ENCODE assay signal across 8 cellular contexts in the genomic region with DNA sequence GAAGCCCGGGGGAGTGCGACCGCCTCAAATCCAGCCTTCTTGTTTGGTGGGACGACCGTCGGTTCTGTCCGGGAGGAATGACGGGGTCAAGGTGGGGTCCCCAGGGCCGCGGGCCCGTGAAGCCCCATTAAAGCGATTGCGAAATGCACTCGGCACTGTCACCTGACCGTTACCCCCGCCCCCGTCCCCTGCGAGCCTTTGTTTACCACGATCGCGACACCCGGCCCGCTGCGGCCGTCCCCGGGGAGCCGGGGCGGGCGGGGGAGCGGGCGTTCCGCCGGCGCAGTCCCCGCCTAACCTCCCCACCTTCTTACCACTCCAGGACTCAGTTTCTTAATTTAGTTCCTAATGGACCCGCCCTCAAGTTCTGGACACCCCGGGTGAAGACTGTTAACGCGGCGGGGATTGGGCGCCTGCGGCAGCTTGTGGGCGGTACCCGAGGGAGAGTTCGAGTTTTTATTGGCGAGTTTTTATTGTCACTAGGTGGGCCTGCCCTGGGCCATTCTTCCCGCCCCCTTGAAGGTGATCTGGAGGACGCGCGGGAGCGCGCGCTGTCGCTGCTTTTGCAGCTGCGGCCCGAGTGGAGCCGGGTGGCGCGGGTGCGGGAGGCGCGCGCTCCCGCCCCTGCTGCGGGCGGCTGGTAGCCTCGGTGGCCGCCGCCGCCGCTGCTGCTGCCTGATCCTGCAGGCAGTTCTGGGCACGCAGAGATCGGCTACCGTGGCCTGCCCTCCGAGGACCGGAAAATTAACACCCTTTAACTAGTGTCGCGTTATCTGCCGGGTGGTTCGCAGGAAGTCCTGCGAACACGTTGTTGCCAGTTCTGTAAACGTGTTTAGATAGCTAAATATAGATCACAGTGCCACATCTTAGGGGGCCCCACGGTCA.
A peak's percentile ranks its signal among the peaks of the same experiment; 100 is the strongest.
DNase-seq lines count a peak whose midpoint lies in the region; ATAC-seq and TF ChIP-seq lines count a peak whose summit lies in the region.

No MANE protein-coding gene starts in this region.

- DNase-seq in AML-193 (lab: John Stamatoyannopoulos, UW) (peak; percentile 99), NCI-H446 treated with DMSO at 0.1 percent for 48 hours (lab: John Stamatoyannopoulos, UW) (peak; percentile 97), cerebellar nuclear complex (lab: John Stamatoyannopoulos, UW) (peak; percentile 66 to 97), islet precursor cell (peak; percentile 98)
- DNase-seq in activated CD4-positive, CD25-positive, alpha-beta regulatory T cell treated with anti-CD3 and anti-CD28 coated beads, Interleukin-2, amount 50 U/mL, for 72 hours = peak; percentile 86
- DNase-seq in stimulated activated CD4-positive, alpha-beta T cell treated with anti-CD3 and anti-CD28 coated beads, Interleukin-12 subunit alpha, Interleukin-12 subunit beta, amount 100 ng/mL, for 4 hours = peak; percentile 84

- peak; percentile 86 for ATAC-seq in HG03378 (IDR thresholded peaks at IDR 0.05; ENCODE audit: unreplicated experiment)

- peak; percentile 62 for TF ChIP-seq POLR2A in GM19099 (IDR thresholded peaks at IDR 0.05; ENCODE audit: extremely low read depth, insufficient read length, low read depth)

Comparison
In these comparisons a context has a peak if more than half of its experiments do, and no peak if none do; other contexts are left out.
1. Peak in every context shown above with its lines: DNase-seq and ATAC-seq.